ENCODE assay signal across 8 cellular contexts in the genomic region with DNA sequence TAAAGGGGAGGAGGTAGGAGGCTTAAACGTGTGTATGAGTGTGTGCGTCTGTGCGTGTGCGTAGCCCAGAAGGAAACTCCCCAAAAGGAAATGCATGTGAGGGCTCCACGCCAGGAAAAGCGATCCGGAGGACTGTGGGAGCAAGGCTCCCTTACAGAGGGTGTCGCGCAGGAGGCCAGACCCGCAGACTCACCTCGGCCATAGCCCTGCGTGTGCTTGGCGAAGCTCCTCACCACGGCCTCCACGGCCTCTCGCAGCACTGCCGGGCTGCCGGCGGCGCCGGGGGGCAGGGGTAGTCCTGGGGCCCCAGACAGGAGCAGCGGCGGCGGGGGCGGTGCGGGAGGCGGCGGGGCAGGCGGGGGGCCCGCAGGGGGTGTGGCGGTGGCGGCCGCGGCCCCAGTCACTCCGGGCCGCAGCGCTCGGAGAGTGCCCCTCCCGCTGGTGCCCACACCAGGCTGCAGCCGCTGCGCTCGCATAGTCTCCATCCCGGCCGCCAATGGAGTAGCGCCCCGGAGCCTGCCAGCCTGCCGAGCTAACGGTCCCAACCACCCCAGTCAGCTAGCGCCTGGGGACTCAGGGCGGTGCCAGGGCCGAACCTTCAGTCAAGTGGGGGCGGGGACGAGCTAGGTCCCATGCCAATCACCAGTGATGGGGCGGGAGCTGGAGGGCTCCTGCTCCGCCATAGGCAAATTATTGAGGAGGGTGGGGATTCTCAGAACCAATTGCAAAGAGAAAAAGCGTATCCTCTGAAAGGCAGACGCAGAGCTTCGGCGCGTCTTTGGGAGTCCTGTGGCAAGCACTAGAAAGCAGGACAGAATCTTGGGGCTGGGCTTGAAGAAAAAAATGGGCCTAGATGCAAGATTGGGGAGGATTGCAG. TPM values are rescaled to one million over a fixed set of nuclear protein-coding genes. Genes with fewer than 3 reads are reported as not detected.
A peak's percentile ranks its signal among the peaks of the same experiment; 100 is the strongest.
DNase-seq lines count a peak whose midpoint lies in the region; ATAC-seq and TF ChIP-seq lines count a peak whose summit lies in the region.

TSS of gene LIX1L (minus strand) at position 575 of the 877 bp plus-strand sequence. CDS start at position 485, 90 bp downstream.

- ATAC-seq in HG02588 (IDR thresholded peaks at IDR 0.05; ENCODE audit: unreplicated experiment) (peak; percentile 89), SK-N-SH treated with all-trans-retinoic acid at 6 μM for 48 hours (peak; percentile 72)

- no peaks in the 10 kb centered on the region for H3K27me3 Mint-ChIP-seq in activated naive CD4-positive, alpha-beta T cell treated with anti-CD3 and anti-CD28 coated beads, Interleukin-2, amount 50 U/mL, for 24 hours

- DNase-seq in GM06990 (ENCODE audit: extremely low read depth, insufficient read length) (peak; percentile 90), NCI-H1092 (lab: John Stamatoyannopoulos, UW) (peak; percentile 97), glomerular endothelial cell (ENCODE audit: extremely low read depth, low read depth, low spot score) (peak; percentile 77), occipital lobe (lab: John Stamatoyannopoulos, UW) (peak; percentile 95)

- H3K27ac Mint-ChIP-seq in activated naive CD4-positive, alpha-beta T cell treated with anti-CD3 and anti-CD28 coated beads, Interleukin-2, amount 50 U/mL, for 24 hours = peak within 1 kb of the TSS; percentile 97

- no peaks in the 10 kb centered on the region for H3K36me3 Mint-ChIP-seq in activated naive CD4-positive, alpha-beta T cell treated with anti-CD3 and anti-CD28 coated beads, Interleukin-2, amount 50 U/mL, for 24 hours

- peak within 1 kb of the TSS; percentile 96 for H3K4me3 Mint-ChIP-seq in activated naive CD4-positive, alpha-beta T cell treated with anti-CD3 and anti-CD28 coated beads, Interleukin-2, amount 50 U/mL, for 24 hours

- H3K27me3 ChIP-seq in GM06990 (replicated peaks; ENCODE audit: control insufficient read depth, insufficient read depth, low read length) = no peaks in the 10 kb centered on the region

- TF ChIP-seq CTCF in GM06990 (IDR thresholded peaks at IDR 0.05; ENCODE audit: insufficient read depth, low read length, poor library complexity, severe bottlenecking) = no peak

- H3K4me1 Mint-ChIP-seq in activated naive CD4-positive, alpha-beta T cell treated with anti-CD3 and anti-CD28 coated beads, Interleukin-2, amount 50 U/mL, for 24 hours = peaks cover 72% of the 10 kb centered on the region

- peak within 1 kb of the TSS; percentile 88 for H3K27ac ChIP-seq in temporal lobe (ENCODE audit: low read depth, low read length)

- no peaks in the 10 kb centered on the region for H3K36me3 ChIP-seq in GM06990 (ENCODE audit: control insufficient read depth, insufficient read depth, low read length)

- peak within 1 kb of the TSS; percentile 74 for H3K4me3 ChIP-seq in GM06990 (replicated peaks; ENCODE audit: low read depth, low read length)

- no peaks in the 10 kb centered on the region for H3K9me3 Mint-ChIP-seq in activated naive CD4-positive, alpha-beta T cell treated with anti-CD3 and anti-CD28 coated beads, Interleukin-2, amount 50 U/mL, for 24 hours

TF ChIP-seq in SK-N-SH treated with all-trans-retinoic acid at 6 μM for 48 hours, 23 proteins besides CTCF, POLR2A, EP300 and RAD21:
- TF ChIP-seq ZFP3 (CRISPR knock-in tag; IDR thresholded peaks at IDR 0.05) (peak; percentile 84; the same call in 1 of the 2 replicates), GLIS3 (CRISPR knock-in tag; IDR thresholded peaks at IDR 0.05) (no peak)
TF ChIP-seq in SK-N-SH treated with all-trans-retinoic acid at 6 μM for 48 hours: peak in this region for 1.

RNA-seq across cellular contexts. Expression of gene LIX1L, which starts in this region (rescaled TPM):
- total RNA-seq in glomerular endothelial cell (41.6 and 42.2 TPM in 2 replicates), occipital lobe (22.1 TPM), temporal lobe (22.4 TPM)

Comparison
In these comparisons a context has a peak if more than half of its experiments do, and no peak if none do; other contexts are left out.
1. Peak in every context shown above with its lines: DNase-seq, ATAC-seq, H3K4me3 ChIP-seq and H3K27ac ChIP-seq.